10 cellular contexts compared by ENCODE assay signal in genomic region chr5:177515580-177515979, GRCh38. TPM values are rescaled to one million over a fixed set of nuclear protein-coding genes. Genes with fewer than 3 reads are reported as not detected.
DNase-seq lines count a peak whose midpoint lies in the region; ATAC-seq and TF ChIP-seq lines count a peak whose summit lies in the region.
"Had no signal": no experiment of that assay in that cellular context is flagged by ENCODE, and none has a peak within 500 bp of the region (broad histone marks: within the 10 kb centered on the region; RNA-seq: fewer than 3 reads in every experiment).

No MANE protein-coding gene starts in this region.

- CTCF ChIA-PET in Calu3 (lab: Charles Lee) = interaction anchor here (0.6 to 0.9 kb wide), 2 partner anchors 21 to 145 kb away, joined by 3 to 4 read pairs; no protein-coding TSS in a partner anchor

- no peak for TF ChIP-seq POLR2A in upper lobe of left lung (IDR thresholded peaks at IDR 0.05)

- intact Hi-C loops in Calu3 (cut with micrococcal nuclease; ENCODE audit: unreplicated experiment) = no loop called here

- peak overlapping the region; percentile 83 for H3K4me3 Mint-ChIP-seq in Calu3 (ENCODE audit: low read depth, unreplicated experiment)

- no peak overlapping the region for H2AFZ ChIP-seq in neuron (ENCODE audit: low read depth, low read length)

- no TSS peak for BruUV-seq in Calu3 (replicated peaks; lab: Mats Ljungman, UMichigan)

- peak overlapping the region; percentile 100 for H3K4me3 ChIP-seq in NT2/D1 (ENCODE audit: insufficient read length, low read depth)
- peak overlapping the region; percentile 97 to 100 for H3K4me3 ChIP-seq in duodenal mucosa (ENCODE audit: low read depth in 1 of 2, low read length in 2 of 2)
- peak overlapping the region; percentile 86 for H3K4me3 ChIP-seq in neuron (ENCODE audit: low read length)
- H3K4me3 ChIP-seq in upper lobe of left lung = peak overlapping the region in 2 of 4 donors; percentile 89 to 96

- 89 to 93% methylated on average over 7 of the region's 7 CpGs for WGBS in upper lobe of left lung, 2 donors

- peaks cover 11% of the 10 kb centered on the region for H3K4me1 Mint-ChIP-seq in Calu3 (ENCODE audit: low read depth, unreplicated experiment)

- no peaks in the 10 kb centered on the region for H3K27me3 Mint-ChIP-seq in Calu3 (ENCODE audit: unreplicated experiment)

- H3K27ac Mint-ChIP-seq in Calu3 (ENCODE audit: unreplicated experiment) = no peak overlapping the region

- H3K27me3 ChIP-seq in NT2/D1 (ENCODE audit: insufficient read depth, insufficient read length) (no peaks in the 10 kb centered on the region), duodenal mucosa (ENCODE audit: control insufficient read depth in 1 of 2, insufficient read depth in 2 of 2, low read length in 2 of 2) (no peaks in the 10 kb centered on the region), neuron (ENCODE audit: insufficient read depth, low read length) (no peaks in the 10 kb centered on the region), upper lobe of left lung (no peaks in the 10 kb centered on the region)

- ATAC-seq in upper lobe of left lung (ENCODE audit: low FRiP score in 2 of 2) (no peak), HG03520 (IDR thresholded peaks at IDR 0.05; ENCODE audit: unreplicated experiment) (no peak), GM19455 (IDR thresholded peaks at IDR 0.05; ENCODE audit: unreplicated experiment) (no peak)

- H3K9ac ChIP-seq in NT2/D1 (ENCODE audit: insufficient read length, low read depth) = peak overlapping the region; percentile 100
- peak overlapping the region; percentile 84 to 95 for H3K9ac ChIP-seq in duodenal mucosa (ENCODE audit: low read depth in 1 of 2, low read length in 2 of 2)

- no peak for TF ChIP-seq CTCF in Calu3 (IDR thresholded peaks at IDR 0.05; ENCODE audit: unreplicated experiment)
- no peak for TF ChIP-seq CTCF in upper lobe of left lung (IDR thresholded peaks at IDR 0.05)

- H3K4me1 ChIP-seq in NT2/D1 (ENCODE audit: insufficient read depth, insufficient read length) = peaks cover 6% of the 10 kb centered on the region
- H3K4me1 ChIP-seq in duodenal mucosa (ENCODE audit: control insufficient read depth in 1 of 2, insufficient read depth in 2 of 2, low read length in 2 of 2) = peaks cover 17 to 29% of the 10 kb centered on the region in 2 donors
- peaks cover 11% of the 10 kb centered on the region for H3K4me1 ChIP-seq in neuron (ENCODE audit: insufficient read depth, low read length)
- H3K4me1 ChIP-seq in upper lobe of left lung = peaks cover 11 to 26% (median 15%) of the 10 kb centered on the region in 4 donors

- H3K9me3 Mint-ChIP-seq in Calu3 (ENCODE audit: low read depth, unreplicated experiment) = no peaks in the 10 kb centered on the region

- H3K27ac ChIP-seq in duodenal mucosa (ENCODE audit: low read depth, low read length) = no peak overlapping the region
- H3K27ac ChIP-seq in upper lobe of left lung = no peak overlapping the region

- H3K36me3 ChIP-seq in NT2/D1 (ENCODE audit: insufficient read depth, insufficient read length, low read length) (peaks cover 76% of the 10 kb centered on the region), duodenal mucosa (ENCODE audit: control insufficient read depth in 1 of 2, insufficient read depth in 2 of 2, low read length in 2 of 2) (peaks cover 31 to 65% of the 10 kb centered on the region in 2 donors), neuron (ENCODE audit: insufficient read depth, low read length) (peaks cover 67% of the 10 kb centered on the region), upper lobe of left lung (peaks cover 3 to 69% (median 62%) of the 10 kb centered on the region in 4 donors)

- peaks cover 69% of the 10 kb centered on the region for H3K36me3 Mint-ChIP-seq in Calu3 (ENCODE audit: insufficient read depth, unreplicated experiment)

- DNase-seq in Calu3 (no peak), NT2/D1 (ENCODE audit: low read depth, low spot score) (no peak), upper lobe of left lung (no peak), AG08396 (ENCODE audit: low spot score) (no peak)
- DNase-seq: aorta, occipital lobe had no signal

- no peak for TF ChIP-seq EP300 in upper lobe of left lung (IDR thresholded peaks at IDR 0.05)

- H3K9me3 ChIP-seq in NT2/D1 (ENCODE audit: insufficient read depth, low read length) = no peaks in the 10 kb centered on the region
- no peaks in the 10 kb centered on the region for H3K9me3 ChIP-seq in duodenal mucosa (ENCODE audit: control insufficient read depth in 1 of 2, low read length in 2 of 2)
- no peaks in the 10 kb centered on the region for H3K9me3 ChIP-seq in neuron (ENCODE audit: low read length)
- H3K9me3 ChIP-seq in upper lobe of left lung = no peaks in the 10 kb centered on the region

RNA-seq across cellular contexts. Expression of gene DDX41, which starts 1.2 kb away (rescaled TPM):
- total RNA-seq in Calu3 (2022) = 101 and 132 TPM in 2 replicates
- total RNA-seq in upper lobe of left lung = 100 to 1,000 TPM in 2 of 6 donors, 10 to 100 TPM in 4; 82.0 to 150 (median 91.9) TPM

RNA-seq across cellular contexts. Expression of gene DOK3, which starts 6.0 kb away (rescaled TPM):
- total RNA-seq in Calu3 (2022) = 14.5 and 15.7 TPM in 2 replicates
- 100 to 1,000 TPM in 1 of 6 donors, 10 to 100 TPM in 5; 17.4 to 113 (median 75.9) TPM for total RNA-seq in upper lobe of left lung

RNA-seq across cellular contexts. Expression of gene PDLIM7, which starts 18.2 kb away (rescaled TPM):
- 400 and 420 TPM in 2 replicates for total RNA-seq in Calu3 (2022)
- total RNA-seq in upper lobe of left lung = 100 to 1,000 TPM in 1 of 6 donors, 10 to 100 TPM in 5; 32.0 to 142 (median 75.8) TPM

RNA-seq across cellular contexts. Expression of gene FAM193B, which starts 38.8 kb away (rescaled TPM):
- total RNA-seq in Calu3 (2022) (92.0 and 97.0 TPM in 2 replicates), upper lobe of left lung (100 to 1,000 TPM in 2 of 6 donors, 10 to 100 TPM in 4; 45.1 to 421 (median 91.4) TPM)

RNA-seq across cellular contexts. Expression of gene DBN1, which starts 42.1 kb away (rescaled TPM):
- total RNA-seq in Calu3 (2022) (207 and 218 TPM in 2 replicates), upper lobe of left lung (10 to 100 TPM; 17.0 to 55.6 (median 30.1) TPM)
